ENCODE assay signal across 13 cellular contexts in the genomic region with DNA sequence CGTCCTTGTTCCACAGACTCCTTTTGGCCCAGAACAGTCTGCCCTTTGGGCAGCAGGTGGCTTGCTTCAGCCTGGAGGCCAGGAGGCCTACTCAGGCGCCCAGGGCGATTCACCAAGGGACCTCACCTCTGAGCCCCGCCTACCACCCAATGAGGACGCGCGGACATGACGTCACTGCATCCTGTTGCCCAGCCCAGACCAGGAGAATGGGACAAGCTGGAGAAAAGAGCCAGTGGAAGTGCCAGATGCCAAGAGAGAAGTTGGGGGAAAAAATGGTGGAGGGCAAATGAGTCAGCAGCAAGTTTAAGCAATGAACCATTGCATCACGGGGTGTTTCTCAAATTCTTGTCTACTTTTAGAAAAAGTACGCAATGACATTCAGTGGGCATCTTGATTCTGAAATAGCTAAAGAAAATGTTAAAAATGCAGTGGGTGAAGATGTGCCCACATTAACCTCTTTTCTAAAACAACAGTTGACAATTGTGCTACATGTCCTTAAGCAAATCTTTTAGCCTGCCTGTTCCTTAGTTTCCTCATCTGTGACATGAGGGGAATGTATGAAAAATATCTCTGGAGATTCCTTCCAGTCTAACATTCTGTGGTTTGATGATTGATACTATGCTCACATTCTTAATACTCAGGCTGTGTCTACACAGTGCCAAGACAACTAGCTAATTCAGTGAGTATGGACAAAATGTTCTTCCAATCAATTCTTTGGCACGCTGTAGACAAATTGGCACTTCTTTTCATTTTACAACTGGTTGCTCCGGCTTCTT. TPM values are rescaled to one million over a fixed set of nuclear protein-coding genes. Genes with fewer than 3 reads are reported as not detected.
DNase-seq lines count a peak whose midpoint lies in the region; ATAC-seq, FAIRE-seq and TF ChIP-seq lines count a peak whose summit lies in the region.
"Had no signal": no experiment of that assay in that cellular context is flagged by ENCODE, and none has a peak within 500 bp of the region (broad histone marks: within the 10 kb centered on the region; RNA-seq: fewer than 3 reads in every experiment).

No MANE protein-coding gene starts in this region.

- peaks cover 49% of the 10 kb centered on the region for H3K4me1 ChIP-seq in ACC112 (ENCODE audit: control insufficient read depth, insufficient read depth, low read length, unreplicated experiment)
- peaks cover 15% of the 10 kb centered on the region for H3K4me1 ChIP-seq in astrocyte (ENCODE audit: insufficient read depth, low read length)
- H3K4me1 ChIP-seq in tibial artery, result peaks cover 0 to 7% (median 3%) of the 10 kb centered on the region in 4 donors
- H3K4me1 ChIP-seq: ascending aorta had no signal

- H3K36me3 ChIP-seq in ACC112 (ENCODE audit: insufficient read depth, low read length) (no peaks in the 10 kb centered on the region), astrocyte (ENCODE audit: insufficient read depth, low read length) (no peaks in the 10 kb centered on the region), tibial artery (no peaks in the 10 kb centered on the region)
- H3K36me3 ChIP-seq: ascending aorta had no signal

- H3K4me1 Mint-ChIP-seq in astrocyte (ENCODE audit: low read depth, unreplicated experiment), result peaks cover 13% of the 10 kb centered on the region

- H3K79me2 ChIP-seq in ACC112 (ENCODE audit: control insufficient read depth, insufficient read depth, low read length, unreplicated experiment) (no peaks in the 10 kb centered on the region), astrocyte (ENCODE audit: insufficient read depth, low read length) (no peaks in the 10 kb centered on the region)

- no peaks in the 10 kb centered on the region for H3K36me3 Mint-ChIP-seq in astrocyte (ENCODE audit: low read depth, unreplicated experiment)
- H3K36me3 Mint-ChIP-seq: natural killer cell treated with Interleukin-12 subunit alpha and Interleukin-12 subunit beta and Interleukin-15 and Interleukin-18, amount 100 ng/mL, for 72 hours had no signal

- peaks cover 32% of the 10 kb centered on the region for H3K27me3 Mint-ChIP-seq in astrocyte (ENCODE audit: low read depth, unreplicated experiment)

- TF ChIP-seq CTCF in astrocyte (IDR thresholded peaks at IDR 0.05; ENCODE audit: insufficient read depth, low read depth, low read length) (no peak), tibial artery (IDR thresholded peaks at IDR 0.05) (no peak)

- DNase-seq in HS-5 (ENCODE audit: low read depth) (peak; percentile 82), astrocyte (ENCODE audit: low read depth) (peak; percentile 87), iPS-NIHi7 (ENCODE audit: extremely low spot score) (peak; percentile 54), tibial artery (no peak), RPMI8226 (no peak), DMS153 (lab: John Stamatoyannopoulos, UW) (no peak)
- DNase-seq: activated CD4-positive, alpha-beta T cell treated with anti-CD3 and anti-CD28 coated beads, Interleukin-2, amount 50 U/mL, for 4 hours; head of caudate nucleus; SHP77 treated with DMSO at 0.1 percent for 48 hours had no signal

- peaks cover 4% of the 10 kb centered on the region for H3K9me3 Mint-ChIP-seq in astrocyte (ENCODE audit: unreplicated experiment)
- H3K9me3 Mint-ChIP-seq: natural killer cell treated with Interleukin-12 subunit alpha and Interleukin-12 subunit beta and Interleukin-15 and Interleukin-18, amount 100 ng/mL, for 72 hours had no signal

- H3K27ac Mint-ChIP-seq in astrocyte (ENCODE audit: unreplicated experiment), result no peak overlapping the region
- H3K27ac Mint-ChIP-seq: natural killer cell treated with Interleukin-12 subunit alpha and Interleukin-12 subunit beta and Interleukin-15 and Interleukin-18, amount 100 ng/mL, for 72 hours had no signal

- H3K27me3 ChIP-seq in ACC112 (ENCODE audit: insufficient read depth, low read length) (no peaks in the 10 kb centered on the region), astrocyte (ENCODE audit: insufficient read depth, low read length) (peaks cover 22% of the 10 kb centered on the region), tibial artery (peaks cover 0 to 7% of the 10 kb centered on the region in 2 donors)
- H3K27me3 ChIP-seq: ascending aorta had no signal

- H3K9ac ChIP-seq in astrocyte (ENCODE audit: low read length), result no peak overlapping the region

- no peak overlapping the region for H3K4me3 Mint-ChIP-seq in astrocyte (ENCODE audit: unreplicated experiment)
- H3K4me3 Mint-ChIP-seq: natural killer cell treated with Interleukin-12 subunit alpha and Interleukin-12 subunit beta and Interleukin-15 and Interleukin-18, amount 100 ng/mL, for 72 hours had no signal

- peak overlapping the region; percentile 95 for H3K27ac ChIP-seq in ACC112 (ENCODE audit: low read depth, low read length)
- peak overlapping the region; percentile 30 for H3K27ac ChIP-seq in astrocyte (ENCODE audit: low read depth, low read length)
- H3K27ac ChIP-seq in tibial artery, result no peak overlapping the region
- H3K27ac ChIP-seq: ascending aorta had no signal

- no peaks in the 10 kb centered on the region for H3K9me3 ChIP-seq in astrocyte (ENCODE audit: insufficient read depth, low read depth, low read length)
- no peaks in the 10 kb centered on the region for H3K9me3 ChIP-seq in tibial artery
- H3K9me3 ChIP-seq: ascending aorta had no signal

- intact Hi-C loops in tibial artery (cut with DNase I; ENCODE audit: low total_unique reads), result loop anchor here (10.0 kb wide), 1 partner anchor 1412 kb away; no protein-coding TSS in a partner anchor

- peak overlapping the region; percentile 55; the same call in 1 of the 2 replicates for H3K4me3 ChIP-seq in ACC112 (ENCODE audit: low read depth, low read length)
- no peak overlapping the region for H3K4me3 ChIP-seq in astrocyte (ENCODE audit: insufficient read depth, low read depth, low read length)
- H3K4me3 ChIP-seq in tibial artery, result no peak overlapping the region
- H3K4me3 ChIP-seq: ascending aorta had no signal

- H3K4me2 ChIP-seq in astrocyte (ENCODE audit: low read length), result peak overlapping the region; percentile 15

- ATAC-seq in HG03571 (IDR thresholded peaks at IDR 0.05; ENCODE audit: unreplicated experiment), result no peak
- ATAC-seq: natural killer cell treated with Interleukin-12 subunit alpha and Interleukin-12 subunit beta and Interleukin-15 and Interleukin-18, amount 100 ng/mL, for 72 hours had no signal

- no peak for FAIRE-seq in astrocyte (lab: Jason Lieb, UNC)

- no peaks in the 10 kb centered on the region for H4K20me1 ChIP-seq in astrocyte (ENCODE audit: insufficient read depth, low read length)

- peak overlapping the region; percentile 33 for H2AFZ ChIP-seq in ACC112 (ENCODE audit: low read length, unreplicated experiment)
- no peak overlapping the region for H2AFZ ChIP-seq in astrocyte (ENCODE audit: low read depth, low read length)

RNA-seq across cellular contexts. Expression of gene LEP, which starts 23.9 kb away (rescaled TPM):
- not detected in 2 replicates for total RNA-seq in astrocyte
- total RNA-seq: ascending aorta; natural killer cell treated with Interleukin-12 subunit alpha and Interleukin-12 subunit beta and Interleukin-15 and Interleukin-18, amount 100 ng/mL, for 72 hours had no signal

Comparison
In these comparisons a context has a peak if more than half of its experiments do, and no peak if none do; other contexts are left out.
1. H3K27ac ChIP-seq: peak in ACC112 (single experiment) and astrocyte (single experiment); none in tibial artery (0 of 2).
2. DNase-seq: peak in HS-5 (single experiment), astrocyte (single experiment) and iPS-NIHi7 (single experiment); none in tibial artery (0 of 2), RPMI8226 (single experiment) and DMS153 (single experiment).